In the genomic region with DNA sequence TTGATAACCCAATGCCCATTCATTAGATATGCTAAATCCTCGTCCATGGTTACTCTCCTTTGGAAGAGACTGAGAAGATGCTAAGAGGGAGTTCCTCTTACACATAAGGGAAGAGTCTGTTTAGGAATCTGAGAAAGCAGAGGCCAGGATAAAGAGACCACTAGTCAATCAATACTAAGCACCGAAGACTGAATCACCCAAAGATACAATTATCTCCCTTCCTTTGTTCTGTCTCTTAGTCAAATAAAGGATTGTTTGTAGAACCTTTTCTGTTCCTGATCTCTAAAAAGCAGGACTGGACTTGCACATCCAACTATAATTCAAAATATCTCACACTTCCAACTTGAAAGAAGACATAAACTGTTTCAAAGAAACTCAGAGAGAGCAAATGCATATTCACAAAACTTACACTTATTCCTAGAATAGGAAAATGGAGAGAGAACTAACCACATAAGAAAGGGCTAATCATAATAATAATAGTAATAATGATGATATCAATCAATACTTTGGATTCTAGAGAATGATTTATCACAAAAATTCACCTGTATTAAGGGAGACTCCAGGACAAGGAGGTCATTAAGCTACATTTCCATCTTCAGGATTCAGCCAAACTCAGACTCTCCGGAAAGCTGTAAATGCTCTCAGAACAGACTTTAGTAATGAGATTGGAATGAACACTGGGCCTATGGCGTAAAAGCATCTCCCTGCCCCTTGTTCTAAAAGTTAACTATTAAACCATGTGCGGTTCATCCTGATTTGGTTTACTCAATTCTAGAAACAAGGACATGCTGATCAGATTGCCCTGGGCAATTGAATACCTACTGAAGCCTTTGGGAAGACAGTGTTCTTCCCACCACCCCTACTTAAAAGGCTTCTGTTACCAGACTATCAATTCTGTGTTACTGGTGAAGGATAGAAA, we compare ENCODE assay signal across 9 cellular contexts.
DNase-seq lines count a peak whose midpoint lies in the region; ATAC-seq and TF ChIP-seq lines count a peak whose summit lies in the region.
"Had no signal": no experiment of that assay in that cellular context is flagged by ENCODE, and none has a peak within 500 bp of the region (broad histone marks: within the 10 kb centered on the region; RNA-seq: fewer than 3 reads in every experiment).

No MANE protein-coding gene starts in this region.

- H3K9me3 Mint-ChIP-seq in activated CD8-positive, alpha-beta memory T cell treated with anti-CD3 and anti-CD28 coated beads, Interleukin-2, amount 10 ng/mL, durations not matched to agents 7 days and 5 days (ENCODE audit: low read depth): no peaks in the 10 kb centered on the region
- no peaks in the 10 kb centered on the region for H3K9me3 Mint-ChIP-seq in effector memory CD8-positive, alpha-beta T cell
- H3K9me3 Mint-ChIP-seq: mesothelial cell of epicardium had no signal

- in situ Hi-C loops in gastrocnemius medialis (cut with MboI; ENCODE audit: low sequenced_read_pairs in 4 of 4): no loop called here

- intact Hi-C loops in heart left ventricle (cut with DNase I): no loop called here
- intact Hi-C loops in gastrocnemius medialis (cut with DNase I; ENCODE audit: low total_unique reads): no loop called here

- H3K9me3 ChIP-seq in heart left ventricle: no peaks in the 10 kb centered on the region
- no peaks in the 10 kb centered on the region for H3K9me3 ChIP-seq in gastrocnemius medialis

- H3K36me3 ChIP-seq in heart left ventricle (no peaks in the 10 kb centered on the region), gastrocnemius medialis (no peaks in the 10 kb centered on the region)

- H3K4me1 ChIP-seq in heart left ventricle (peaks cover 0 to 23% (median 4%) of the 10 kb centered on the region in 12 donors), gastrocnemius medialis (peaks cover 6 to 21% of the 10 kb centered on the region in 2 donors)

- TF ChIP-seq CTCF in heart left ventricle (IDR thresholded peaks at IDR 0.05) (no peak), gastrocnemius medialis (IDR thresholded peaks at IDR 0.05 in 4 of 5, conservative IDR thresholded peaks at IDR 0.05 in 1 of 5) (no peak)

- CTCF ChIA-PET in activated CD8-positive, alpha-beta memory T cell treated with anti-CD3 and anti-CD28 coated beads, Interleukin-2, amount 10 ng/mL, durations not matched to agents 7 days and 5 days (lab: Charles Lee): no interaction called here

- H3K27ac ChIP-seq in heart left ventricle (peak overlapping the region in 11 of 12 donors; percentile 31 to 80 (median 61)), gastrocnemius medialis (peak overlapping the region; percentile 59 to 68 (median 63))

- TF ChIP-seq POLR2A in heart left ventricle (IDR thresholded peaks at IDR 0.05) (no peak), gastrocnemius medialis (IDR thresholded peaks at IDR 0.05) (peak in 1 of 2 donors; percentile 11)

- DNase-seq in ELR (ENCODE audit: low read depth) (peak; percentile 80), RKO (ENCODE audit: low spot score) (peak; percentile 7), heart left ventricle (no peak), gastrocnemius medialis (peak in 1 of 2 donors; percentile 2), NOMO-1 (lab: John Stamatoyannopoulos, UW; ENCODE audit: unreplicated experiment in 2 of 2) (no peak)
- DNase-seq in activated CD8-positive, alpha-beta memory T cell treated with anti-CD3 and anti-CD28 coated beads, Interleukin-2, amount 10 ng/mL, durations not matched to agents 7 days and 5 days: no peak
- DNase-seq in effector memory CD8-positive, alpha-beta T cell: no peak

- H3K27me3 Mint-ChIP-seq in activated CD8-positive, alpha-beta memory T cell treated with anti-CD3 and anti-CD28 coated beads, Interleukin-2, amount 10 ng/mL, durations not matched to agents 7 days and 5 days: no peaks in the 10 kb centered on the region
- H3K27me3 Mint-ChIP-seq in effector memory CD8-positive, alpha-beta T cell: no peaks in the 10 kb centered on the region

- no peak overlapping the region for H3K27ac Mint-ChIP-seq in activated CD8-positive, alpha-beta memory T cell treated with anti-CD3 and anti-CD28 coated beads, Interleukin-2, amount 10 ng/mL, durations not matched to agents 7 days and 5 days
- H3K27ac Mint-ChIP-seq in effector memory CD8-positive, alpha-beta T cell: peak overlapping the region in 1 of 2 donors; percentile 85
- H3K27ac Mint-ChIP-seq: mesothelial cell of epicardium had no signal

- ATAC-seq in heart left ventricle: peak; percentile 48 to 92 (median 74)
- ATAC-seq in gastrocnemius medialis: peak; percentile 45 to 74
- no peak for ATAC-seq in GM21360 (IDR thresholded peaks at IDR 0.05; ENCODE audit: unreplicated experiment)
- no peak for ATAC-seq in activated CD8-positive, alpha-beta memory T cell treated with anti-CD3 and anti-CD28 coated beads, Interleukin-2, amount 10 ng/mL, durations not matched to agents 7 days and 5 days
- ATAC-seq in effector memory CD8-positive, alpha-beta T cell (replicated peaks): no peak

- H3K27me3 ChIP-seq in heart left ventricle (no peaks in the 10 kb centered on the region), gastrocnemius medialis (no peaks in the 10 kb centered on the region)

- 55 to 78% (median 68%) methylated on average over 5 of the region's 5 CpGs for WGBS in heart left ventricle, 4 donors

- H3K4me3 ChIP-seq in heart left ventricle: peak overlapping the region in 5 of 12 donors; percentile 26 to 47 (median 30)
- peak overlapping the region in 1 of 4 donors; percentile 33 for H3K4me3 ChIP-seq in gastrocnemius medialis

- H3K36me3 Mint-ChIP-seq in activated CD8-positive, alpha-beta memory T cell treated with anti-CD3 and anti-CD28 coated beads, Interleukin-2, amount 10 ng/mL, durations not matched to agents 7 days and 5 days: peaks cover 3% of the 10 kb centered on the region
- H3K36me3 Mint-ChIP-seq in effector memory CD8-positive, alpha-beta T cell (ENCODE audit: insufficient read depth): peaks cover 10% of the 10 kb centered on the region
- H3K36me3 Mint-ChIP-seq: mesothelial cell of epicardium had no signal

- no peak overlapping the region for H3K4me3 Mint-ChIP-seq in activated CD8-positive, alpha-beta memory T cell treated with anti-CD3 and anti-CD28 coated beads, Interleukin-2, amount 10 ng/mL, durations not matched to agents 7 days and 5 days
- peak overlapping the region in 1 of 2 donors; percentile 64 for H3K4me3 Mint-ChIP-seq in effector memory CD8-positive, alpha-beta T cell
- H3K4me3 Mint-ChIP-seq: mesothelial cell of epicardium had no signal

- H3K4me1 Mint-ChIP-seq in activated CD8-positive, alpha-beta memory T cell treated with anti-CD3 and anti-CD28 coated beads, Interleukin-2, amount 10 ng/mL, durations not matched to agents 7 days and 5 days: peaks cover 35% of the 10 kb centered on the region
- H3K4me1 Mint-ChIP-seq in effector memory CD8-positive, alpha-beta T cell (ENCODE audit: low read depth in 2 of 2): peaks cover 7 to 33% of the 10 kb centered on the region in 2 donors

Comparison
In these comparisons a context has a peak if more than half of its experiments do, and no peak if none do; other contexts are left out.
1. DNase-seq: peak in ELR (single experiment) and RKO (single experiment); none in heart left ventricle (0 of 5), NOMO-1 (0 of 2), activated CD8-positive, alpha-beta memory T cell treated with anti-CD3 and anti-CD28 coated beads, Interleukin-2, amount 10 ng/mL, durations not matched to agents 7 days and 5 days (single experiment) and effector memory CD8-positive, alpha-beta T cell (0 of 3).
2. ATAC-seq: peak in heart left ventricle (4 of 4) and gastrocnemius medialis (2 of 2); none in GM21360 (single experiment), activated CD8-positive, alpha-beta memory T cell treated with anti-CD3 and anti-CD28 coated beads, Interleukin-2, amount 10 ng/mL, durations not matched to agents 7 days and 5 days (single experiment) and effector memory CD8-positive, alpha-beta T cell (single experiment).